Comparison of ENCODE assay signal across 15 cellular contexts in genomic region chr13:113636266-113636963, GRCh38. TPM values are rescaled to one million over a fixed set of nuclear protein-coding genes. Genes with fewer than 3 reads are reported as not detected.
DNase-seq lines count a peak whose midpoint lies in the region; ATAC-seq and TF ChIP-seq lines count a peak whose summit lies in the region.
"Had no signal": no experiment of that assay in that cellular context is flagged by ENCODE, and none has a peak within 500 bp of the region (broad histone marks: within the 10 kb centered on the region; RNA-seq: fewer than 3 reads in every experiment).

No MANE protein-coding gene starts in this region.

- H3K4me3 Mint-ChIP-seq in mesothelial cell of epicardium, result no peak overlapping the region
- H3K4me3 Mint-ChIP-seq: CD8-positive, alpha-beta memory T cell; HFFc6 had no signal

- H3K4me1 ChIP-seq in heart right ventricle, result peaks cover 0 to 5% (median 0%) of the 10 kb centered on the region in 9 donors
- no peaks in the 10 kb centered on the region for H3K4me1 ChIP-seq in lower lobe of right lung
- H3K4me1 ChIP-seq in suprapubic skin, result no peaks in the 10 kb centered on the region
- no peaks in the 10 kb centered on the region for H3K4me1 ChIP-seq in esophagus squamous epithelium

- no peak for TF ChIP-seq POLR2A in suprapubic skin (IDR thresholded peaks at IDR 0.05)
- no peak for TF ChIP-seq POLR2A in esophagus squamous epithelium (IDR thresholded peaks at IDR 0.05)

- no peak overlapping the region for H3K4me3 ChIP-seq in heart right ventricle
- no peak overlapping the region for H3K4me3 ChIP-seq in H7 (ENCODE audit: insufficient read depth, low read depth, low read length)
- no peak overlapping the region for H3K4me3 ChIP-seq in lower lobe of right lung
- no peak overlapping the region for H3K4me3 ChIP-seq in suprapubic skin
- H3K4me3 ChIP-seq in esophagus squamous epithelium, result no peak overlapping the region

- H3K27ac ChIP-seq in heart right ventricle (no peak overlapping the region), lower lobe of right lung (no peak overlapping the region), suprapubic skin (no peak overlapping the region), esophagus squamous epithelium (no peak overlapping the region)
- H3K27ac ChIP-seq: KMS-11 had no signal

- peak; percentile 74 for DNase-seq in cardiac septum (ENCODE audit: low spot score)
- no peak for DNase-seq in heart right ventricle
- peak; percentile 32 for DNase-seq in H7
- peak; percentile 9 for DNase-seq in lower lobe of right lung
- peak; percentile 28 to 70 for DNase-seq in suprapubic skin (ENCODE audit: low spot score in 2 of 2)
- DNase-seq in HT-29 (ENCODE audit: low spot score), result no peak
- DNase-seq in esophagus squamous epithelium (lab: John Stamatoyannopoulos, UW), result no peak
- no peak for DNase-seq in mesothelial cell of epicardium (ENCODE audit: low spot score in 2 of 2, unreplicated experiment in 2 of 2)
- DNase-seq: GOT3, HFFc6, NCI-H1092 treated with DMSO at 0.1 percent for 48 hours, NCI-H1694 had no signal

- WGBS in heart right ventricle, 2 donors, result 95 to 97% methylated on average over 24 of the region's 24 CpGs
- 93% methylated on average over 18 of the region's 24 CpGs for WGBS in suprapubic skin
- WGBS in esophagus squamous epithelium, 2 donors, result 91 to 95% methylated on average over 20 of the region's 24 CpGs

- H3K27me3 ChIP-seq in heart right ventricle (no peaks in the 10 kb centered on the region), H7 (ENCODE audit: control insufficient read depth, insufficient read depth, low read length) (no peaks in the 10 kb centered on the region), lower lobe of right lung (ENCODE audit: low read depth) (no peaks in the 10 kb centered on the region), suprapubic skin (no peaks in the 10 kb centered on the region), esophagus squamous epithelium (no peaks in the 10 kb centered on the region)

- no peak for TF ChIP-seq EP300 in suprapubic skin (IDR thresholded peaks at IDR 0.05)

- H3K36me3 ChIP-seq in heart right ventricle, result peaks cover 0 to 99% (median 34%) of the 10 kb centered on the region in 9 donors
- peaks cover 32% of the 10 kb centered on the region for H3K36me3 ChIP-seq in H7 (replicated peaks; ENCODE audit: control insufficient read depth, insufficient read depth, low read length)
- H3K36me3 ChIP-seq in lower lobe of right lung, result peaks cover 95% of the 10 kb centered on the region
- H3K36me3 ChIP-seq in suprapubic skin, result peaks cover 96% of the 10 kb centered on the region
- H3K36me3 ChIP-seq in esophagus squamous epithelium, result peaks cover 43 to 100% (median 51%) of the 10 kb centered on the region in 3 donors

- ATAC-seq in heart right ventricle (no peak), lower lobe of right lung (no peak)

- H3K27ac Mint-ChIP-seq in mesothelial cell of epicardium, result no peak overlapping the region
- H3K27ac Mint-ChIP-seq: CD8-positive, alpha-beta memory T cell; HFFc6 had no signal

- intact Hi-C loops in cardiac septum (cut with DNase I), result no loop called here
- intact Hi-C loops in heart right ventricle (cut with DNase I), result no loop called here
- intact Hi-C loops in lower lobe of right lung (cut with DNase I), result no loop called here
- intact Hi-C loops in esophagus squamous epithelium (cut with DNase I), result no loop called here

- no peak for TF ChIP-seq CTCF in heart right ventricle (IDR thresholded peaks at IDR 0.05)
- no peak for TF ChIP-seq CTCF in lower lobe of right lung (IDR thresholded peaks at IDR 0.05)
- no peak for TF ChIP-seq CTCF in suprapubic skin (IDR thresholded peaks at IDR 0.05)
- no peak for TF ChIP-seq CTCF in esophagus squamous epithelium (IDR thresholded peaks at IDR 0.05)
- no peak for TF ChIP-seq CTCF in mesothelial cell of epicardium (IDR thresholded peaks at IDR 0.05; ENCODE audit: unreplicated experiment)

- no peaks in the 10 kb centered on the region for H3K27me3 Mint-ChIP-seq in mesothelial cell of epicardium (ENCODE audit: low read depth)
- H3K27me3 Mint-ChIP-seq: CD8-positive, alpha-beta memory T cell had no signal

- no peaks in the 10 kb centered on the region for H3K4me1 Mint-ChIP-seq in mesothelial cell of epicardium

- H3K9me3 ChIP-seq in heart right ventricle, result no peaks in the 10 kb centered on the region
- H3K9me3 ChIP-seq in lower lobe of right lung, result no peaks in the 10 kb centered on the region
- peaks cover 4% of the 10 kb centered on the region for H3K9me3 ChIP-seq in suprapubic skin
- H3K9me3 ChIP-seq in esophagus squamous epithelium, result no peaks in the 10 kb centered on the region

- peaks cover 4% of the 10 kb centered on the region for H3K9me3 Mint-ChIP-seq in mesothelial cell of epicardium
- H3K9me3 Mint-ChIP-seq: HFFc6 had no signal

- peaks cover 70% of the 10 kb centered on the region for H3K36me3 Mint-ChIP-seq in mesothelial cell of epicardium

RNA-seq across cellular contexts. Expression of gene ATP4B, which starts 21.6 kb away (rescaled TPM):
- total RNA-seq in cardiac septum (not detected), heart right ventricle (not detected), lower lobe of right lung (not detected), suprapubic skin (not detected), esophagus squamous epithelium (not detected), mesothelial cell of epicardium (not detected in 3 replicates)
- under 1 TPM in 1 of 2 donors, not detected in 1; 0.01 TPM for polyA plus RNA-seq in heart right ventricle
- total RNA-seq in H7 (2014; rRNA removed; shearing (Covaris generic)), result 0.48 TPM in 1 of 2 replicates, not detected in the other
- total RNA-seq in HT-29 (2014; rRNA removed; shearing (Covaris generic)), result not detected in 2 replicates
- total RNA-seq: CD8-positive, alpha-beta memory T cell; HFFc6; MCF 10A had no signal
- polyA plus RNA-seq: CD8-positive, alpha-beta memory T cell had no signal

RNA-seq across cellular contexts. Expression of gene GRK1, which starts 30.6 kb away (rescaled TPM):
- total RNA-seq in cardiac septum (0.48 TPM), heart right ventricle (under 1 TPM in 6 of 10 donors, not detected in 4; 0.09 to 0.79 (median 0.22) TPM), lower lobe of right lung (not detected), suprapubic skin (not detected), esophagus squamous epithelium (not detected), mesothelial cell of epicardium (0.20 to 0.41 TPM (median 0.34 TPM) in 3 replicates)
- under 1 TPM; 0.01 to 0.22 TPM for polyA plus RNA-seq in heart right ventricle
- 0.14 and 0.33 TPM in 2 replicates for total RNA-seq in H7 (2014; rRNA removed; shearing (Covaris generic))
- 0.13 TPM in 1 of 2 replicates, not detected in the other for total RNA-seq in HT-29 (2014; rRNA removed; shearing (Covaris generic))
- total RNA-seq: CD8-positive, alpha-beta memory T cell; HFFc6; MCF 10A had no signal
- polyA plus RNA-seq: CD8-positive, alpha-beta memory T cell had no signal

RNA-seq across cellular contexts. Expression of gene TFDP1, which starts 51.9 kb away (rescaled TPM):
- total RNA-seq in cardiac septum, result 38.8 TPM
- total RNA-seq in heart right ventricle, result 10 to 100 TPM; 30.9 to 51.4 (median 38.3) TPM
- 10 to 100 TPM; 16.4 to 23.0 TPM for polyA plus RNA-seq in heart right ventricle
- 62.2 and 78.2 TPM in 2 replicates for total RNA-seq in H7 (2014; rRNA removed; shearing (Covaris generic))
- 47.0 TPM for total RNA-seq in lower lobe of right lung
- total RNA-seq in suprapubic skin, result 10 to 100 TPM; 47.5 to 63.3 (median 52.0) TPM
- 164 and 177 TPM in 2 replicates for total RNA-seq in HT-29 (2014; rRNA removed; shearing (Covaris generic))
- 10 to 100 TPM; 55.7 to 82.1 (median 59.5) TPM for total RNA-seq in esophagus squamous epithelium
- 51.6 to 53.6 TPM (median 52.6 TPM) in 3 replicates for total RNA-seq in mesothelial cell of epicardium

Comparison
In these comparisons a context has a peak if more than half of its experiments do, and no peak if none do; other contexts are left out.
1. DNase-seq: peak in cardiac septum (single experiment), H7 (single experiment), lower lobe of right lung (single experiment) and suprapubic skin (2 of 2); none in heart right ventricle (0 of 2), HT-29 (single experiment), esophagus squamous epithelium (single experiment) and mesothelial cell of epicardium (0 of 2).